ENCODE assay signal across 21 cellular contexts in genomic region chr7:12921751-12922345, GRCh38.
A peak's percentile ranks its signal among the peaks of the same experiment; 100 is the strongest.
DNase-seq lines count a peak whose midpoint lies in the region; ATAC-seq and TF ChIP-seq lines count a peak whose summit lies in the region.
"Had no signal": no experiment of that assay in that cellular context is flagged by ENCODE, and none has a peak within 500 bp of the region (broad histone marks: within the 10 kb centered on the region; RNA-seq: fewer than 3 reads in every experiment).

No MANE protein-coding gene starts in this region.

- in situ Hi-C loops in GM13976 (cut with MboI; ENCODE audit: low sequenced_read_pairs, unreplicated experiment) = no loop called here

- H3K9me3 ChIP-seq in heart left ventricle (no peaks in the 10 kb centered on the region), right atrium auricular region (no peaks in the 10 kb centered on the region), left lung (no peaks in the 10 kb centered on the region)

- H3K36me3 ChIP-seq in heart left ventricle = no peaks in the 10 kb centered on the region
- no peaks in the 10 kb centered on the region for H3K36me3 ChIP-seq in right atrium auricular region
- no peaks in the 10 kb centered on the region for H3K36me3 ChIP-seq in left lung

- H3K27ac ChIP-seq in heart left ventricle (peak overlapping the region in 1 of 12 donors; percentile 3), right atrium auricular region (no peak overlapping the region), left lung (no peak overlapping the region)
- H3K27ac ChIP-seq: PC-9 had no signal

- CTCF ChIA-PET in T-cell (lab: Charles Lee) = interaction anchor here in 1 of 2 donors (0.6 kb wide), 1 partner anchor 404 kb away, joined by 3 read pairs; no protein-coding TSS in a partner anchor

- WGBS in heart left ventricle, 4 donors = 48 to 62% (median 50%) methylated on average over 5 of the region's 5 CpGs

- no peak overlapping the region for H3K4me3 Mint-ChIP-seq in natural killer cell treated with Interleukin-12 subunit alpha and Interleukin-12 subunit beta and Interleukin-15 and Interleukin-18, amount 100 ng/mL, for 72 hours
- H3K4me3 Mint-ChIP-seq in T-cell = no peak overlapping the region
- H3K4me3 Mint-ChIP-seq: CD4-positive, CD25-positive, alpha-beta regulatory T cell; HFFc6 had no signal

- TF ChIP-seq POLR2A in heart left ventricle (IDR thresholded peaks at IDR 0.05) = no peak

- H3K9me3 Mint-ChIP-seq in natural killer cell treated with Interleukin-12 subunit alpha and Interleukin-12 subunit beta and Interleukin-15 and Interleukin-18, amount 100 ng/mL, for 72 hours = peaks cover 3% of the 10 kb centered on the region
- H3K9me3 Mint-ChIP-seq in T-cell = peaks cover 0 to 5% (median 3%) of the 10 kb centered on the region in 3 donors
- H3K9me3 Mint-ChIP-seq: HFFc6 had no signal

- H3K4me1 ChIP-seq in heart left ventricle = peaks cover 0 to 8% (median 0%) of the 10 kb centered on the region in 12 donors
- H3K4me1 ChIP-seq in right atrium auricular region = no peaks in the 10 kb centered on the region
- no peaks in the 10 kb centered on the region for H3K4me1 ChIP-seq in left lung

- ATAC-seq in heart left ventricle (peak; percentile 32 to 90 (median 62)), left lung (peak; percentile 19), T-cell (replicated peaks in 1 of 4) (no peak)
- ATAC-seq in natural killer cell treated with Interleukin-12 subunit alpha and Interleukin-12 subunit beta and Interleukin-15 and Interleukin-18, amount 100 ng/mL, for 72 hours = no peak

- no peaks in the 10 kb centered on the region for H3K27me3 Mint-ChIP-seq in natural killer cell treated with Interleukin-12 subunit alpha and Interleukin-12 subunit beta and Interleukin-15 and Interleukin-18, amount 100 ng/mL, for 72 hours
- peaks cover 4 to 5% of the 10 kb centered on the region in 2 donors for H3K27me3 Mint-ChIP-seq in T-cell
- H3K27me3 Mint-ChIP-seq: CD4-positive, CD25-positive, alpha-beta regulatory T cell had no signal

- no peaks in the 10 kb centered on the region for H3K4me1 Mint-ChIP-seq in natural killer cell treated with Interleukin-12 subunit alpha and Interleukin-12 subunit beta and Interleukin-15 and Interleukin-18, amount 100 ng/mL, for 72 hours (ENCODE audit: low read depth in 2 of 2)
- H3K4me1 Mint-ChIP-seq in T-cell = no peaks in the 10 kb centered on the region
- H3K4me1 Mint-ChIP-seq: CD4-positive, CD25-positive, alpha-beta regulatory T cell had no signal

- POLR2A ChIA-PET in T-cell (lab: Charles Lee) = no interaction called here

- peak in 1 of 12 donors; percentile 20 for TF ChIP-seq CTCF in heart left ventricle (IDR thresholded peaks at IDR 0.05)
- TF ChIP-seq CTCF in right atrium auricular region (IDR thresholded peaks at IDR 0.05) = no peak
- no peak for TF ChIP-seq CTCF in left lung (IDR thresholded peaks at IDR 0.05)
- no peak for TF ChIP-seq CTCF in GM13976 (IDR thresholded peaks at IDR 0.05; ENCODE audit: borderline replicate concordance, control extremely low read depth, extremely low read depth, insufficient read depth, missing control alignments)

- no peaks in the 10 kb centered on the region for H3K27me3 ChIP-seq in heart left ventricle
- no peaks in the 10 kb centered on the region for H3K27me3 ChIP-seq in right atrium auricular region
- no peaks in the 10 kb centered on the region for H3K27me3 ChIP-seq in left lung

- no peak overlapping the region for H3K4me3 ChIP-seq in heart left ventricle
- no peak overlapping the region for H3K4me3 ChIP-seq in right atrium auricular region
- no peak overlapping the region for H3K4me3 ChIP-seq in left lung
- H3K4me3 ChIP-seq: PC-9 had no signal

- H3K27ac Mint-ChIP-seq in natural killer cell treated with Interleukin-12 subunit alpha and Interleukin-12 subunit beta and Interleukin-15 and Interleukin-18, amount 100 ng/mL, for 72 hours = no peak overlapping the region
- H3K27ac Mint-ChIP-seq in T-cell = no peak overlapping the region
- H3K27ac Mint-ChIP-seq: CD4-positive, CD25-positive, alpha-beta regulatory T cell; HFFc6 had no signal

- intact Hi-C loops in heart left ventricle (cut with DNase I) (loop anchor here in 1 of 10 donors (10.0 kb wide), 1 partner anchor 237 kb away; the partner anchor contains the start of gene ARL4A), left lung (cut with DNase I) (no loop called here)

- DNase-seq in heart left ventricle (peak in 3 of 5 donors; percentile 25 to 30 (median 30)), right atrium auricular region (ENCODE audit: low spot score) (no peak), dermis blood vessel endothelial cell (peak; percentile 40), left lung (no peak), GM13976 (ENCODE audit: low spot score) (no peak), T-cell (no peak)
- no peak for DNase-seq in natural killer cell treated with Interleukin-12 subunit alpha and Interleukin-12 subunit beta and Interleukin-15 and Interleukin-18, amount 100 ng/mL, for 72 hours (ENCODE audit: low spot score)
- DNase-seq: AML-193; CD4-positive, CD25-positive, alpha-beta regulatory T cell; DND-41; GF-D8; GOT3; HFFc6; KG1; MM.1S; NCI-H1105 treated with DMSO at 0.1 percent for 48 hours; NCI-H1930; NCI-H2171; NCI-H446 treated with DMSO at 0.1 percent for 48 hours; NCI-H774 had no signal

- H3K36me3 Mint-ChIP-seq in natural killer cell treated with Interleukin-12 subunit alpha and Interleukin-12 subunit beta and Interleukin-15 and Interleukin-18, amount 100 ng/mL, for 72 hours = no peaks in the 10 kb centered on the region
- peaks cover 3% of the 10 kb centered on the region for H3K36me3 Mint-ChIP-seq in T-cell
- H3K36me3 Mint-ChIP-seq: CD4-positive, CD25-positive, alpha-beta regulatory T cell had no signal

Comparison
In these comparisons a context has a peak if more than half of its experiments do, and no peak if none do; other contexts are left out.
1. DNase-seq: peak in heart left ventricle (3 of 5) and dermis blood vessel endothelial cell (single experiment); none in right atrium auricular region (single experiment), left lung (0 of 2), GM13976 (single experiment), natural killer cell treated with Interleukin-12 subunit alpha and Interleukin-12 subunit beta and Interleukin-15 and Interleukin-18, amount 100 ng/mL, for 72 hours (single experiment) and T-cell (0 of 34).
2. ATAC-seq: peak in heart left ventricle (4 of 4) and left lung (single experiment); none in natural killer cell treated with Interleukin-12 subunit alpha and Interleukin-12 subunit beta and Interleukin-15 and Interleukin-18, amount 100 ng/mL, for 72 hours (0 of 2) and T-cell (0 of 4).